20 cellular contexts compared by ENCODE assay signal in genomic region chr17:56489980-56490379, GRCh38.
DNase-seq lines count a peak whose midpoint lies in the region; TF ChIP-seq lines count a peak whose summit lies in the region.
"Had no signal": no experiment of that assay in that cellular context is flagged by ENCODE, and none has a peak within 500 bp of the region (broad histone marks: within the 10 kb centered on the region; RNA-seq: fewer than 3 reads in every experiment).

No MANE protein-coding gene starts in this region.

- no peaks in the 10 kb centered on the region for H3K4me1 Mint-ChIP-seq in neural crest cell
- H3K4me1 Mint-ChIP-seq: CD14-positive monocyte; CD4-positive, alpha-beta memory T cell; IgD-negative memory B cell had no signal

- DNase-seq in NCI-H1092 treated with DMSO at 0.1 percent for 48 hours (lab: John Stamatoyannopoulos, UW): peak; percentile 8
- no peak for DNase-seq in NCI-H1092 (lab: John Stamatoyannopoulos, UW)
- peak; percentile 13 for DNase-seq in NCI-H748 (lab: John Stamatoyannopoulos, UW; ENCODE audit: unreplicated experiment)
- DNase-seq in NCI-H748 treated with DMSO at 0.1 percent for 48 hours (lab: John Stamatoyannopoulos, UW): no peak
- peak; percentile 76 for DNase-seq in LNCaP clone FGC (ENCODE audit: low read depth)
- no peak for DNase-seq in neural crest cell (ENCODE audit: low read depth, low spot score)
- DNase-seq in iPS-NIHi11 (ENCODE audit: low spot score): no peak
- DNase-seq in sigmoid colon: no peak
- DNase-seq: AML-193; Calu3; CD4-positive, alpha-beta memory T cell; GF-D8; GOT3; H7; HFFc6 had no signal

- H3K4me3 ChIP-seq in LNCaP clone FGC (ENCODE audit: low read depth, low read length): no peak overlapping the region
- no peak overlapping the region for H3K4me3 ChIP-seq in sigmoid colon
- H3K4me3 ChIP-seq: A549 had no signal

- H3K4me3 Mint-ChIP-seq in neural crest cell: no peak overlapping the region
- H3K4me3 Mint-ChIP-seq: CD14-positive monocyte; CD4-positive, alpha-beta memory T cell; HFFc6; IgD-negative memory B cell had no signal

- no peaks in the 10 kb centered on the region for H3K9me3 Mint-ChIP-seq in neural crest cell
- H3K9me3 Mint-ChIP-seq: CD14-positive monocyte; CD4-positive, alpha-beta memory T cell; HFFc6 had no signal

- H3K27ac ChIP-seq in sigmoid colon: no peak overlapping the region
- H3K27ac ChIP-seq: 22Rv1, A549, HL-60 had no signal

- no peak for TF ChIP-seq EP300 in sigmoid colon (IDR thresholded peaks at IDR 0.05)

- no peaks in the 10 kb centered on the region for H3K9me3 ChIP-seq in sigmoid colon
- H3K9me3 ChIP-seq: A549 had no signal

- no peaks in the 10 kb centered on the region for H3K27me3 Mint-ChIP-seq in neural crest cell (ENCODE audit: low read depth)

- TF ChIP-seq POLR2A in sigmoid colon (IDR thresholded peaks at IDR 0.05): no peak

- TF ChIP-seq CTCF in LNCaP clone FGC (IDR thresholded peaks at IDR 0.05; ENCODE audit: control insufficient read depth, extremely low read depth, insufficient read depth): no peak
- TF ChIP-seq CTCF in neural crest cell (conservative IDR thresholded peaks at IDR 0.05): no peak
- no peak for TF ChIP-seq CTCF in sigmoid colon (IDR thresholded peaks at IDR 0.05)

- H3K36me3 ChIP-seq in sigmoid colon: no peaks in the 10 kb centered on the region

- 72 to 75% methylated on average over 2 of the region's 2 CpGs for WGBS in sigmoid colon, 2 donors

- intact Hi-C loops in sigmoid colon (cut with DNase I): no loop called here

- no peaks in the 10 kb centered on the region for H3K27me3 ChIP-seq in sigmoid colon

- no peaks in the 10 kb centered on the region for H3K4me1 ChIP-seq in sigmoid colon
- H3K4me1 ChIP-seq: A549 had no signal

- H3K27ac Mint-ChIP-seq in neural crest cell (ENCODE audit: unreplicated experiment): peak overlapping the region; percentile 38
- H3K27ac Mint-ChIP-seq: CD14-positive monocyte; CD4-positive, alpha-beta memory T cell; HFFc6; IgD-negative memory B cell had no signal

- H3K36me3 Mint-ChIP-seq in neural crest cell (ENCODE audit: low read depth): no peaks in the 10 kb centered on the region
- H3K36me3 Mint-ChIP-seq: CD14-positive monocyte; CD4-positive, alpha-beta memory T cell; IgD-negative memory B cell had no signal

Comparison
In these comparisons a context has a peak if more than half of its experiments do, and no peak if none do; other contexts are left out.
1. DNase-seq: peak in NCI-H1092 treated with DMSO at 0.1 percent for 48 hours (single experiment), NCI-H748 (single experiment) and LNCaP clone FGC (single experiment); none in NCI-H1092 (single experiment), NCI-H748 treated with DMSO at 0.1 percent for 48 hours (single experiment), neural crest cell (single experiment), iPS-NIHi11 (single experiment) and sigmoid colon (single experiment).